ENCODE assay signal across 10 cellular contexts in the genomic region with DNA sequence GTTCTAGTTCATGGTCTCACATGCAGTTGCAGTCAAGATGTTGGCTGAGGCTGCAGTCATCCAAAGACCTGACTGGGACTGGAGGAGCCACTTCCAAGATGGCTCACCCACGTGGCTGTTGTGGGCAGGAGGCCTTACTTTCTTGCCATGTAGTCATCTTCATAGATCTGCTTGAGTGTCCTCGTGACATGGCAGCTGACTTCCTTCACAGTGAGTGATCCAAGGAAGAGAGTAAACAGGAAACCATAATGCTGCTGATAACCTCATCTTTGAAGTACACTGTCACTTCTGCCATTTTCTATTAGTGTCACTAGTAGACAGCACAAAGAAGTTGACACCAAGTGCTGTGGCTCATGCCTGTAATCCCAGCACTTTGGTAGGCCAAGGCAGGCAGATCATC. TPM values are rescaled to one million over a fixed set of nuclear protein-coding genes. Genes with fewer than 3 reads are reported as not detected.
A peak's percentile ranks its signal among the peaks of the same experiment; 100 is the strongest.
DNase-seq lines count a peak whose midpoint lies in the region; ATAC-seq, FAIRE-seq and TF ChIP-seq lines count a peak whose summit lies in the region.
"Had no signal": no experiment of that assay in that cellular context is flagged by ENCODE, and none has a peak within 500 bp of the region (broad histone marks: within the 10 kb centered on the region; RNA-seq: fewer than 3 reads in every experiment).

No MANE protein-coding gene starts in this region.

- intact Hi-C loops in HepG2 (cut with micrococcal nuclease; ENCODE audit: unreplicated experiment) (no loop called here), prostate gland (cut with DNase I) (no loop called here)

- FAIRE-seq in HepG2 (lab: Jason Lieb, UNC) = no peak
- FAIRE-seq: endometrium had no signal

- DNase-seq in HepG2 (ENCODE audit: low spot score) = no peak
- DNase-seq in Peyer's patch = peak in 2 of 3 donors; percentile 84 to 91
- peak; percentile 31 for DNase-seq in activated naive CD8-positive, alpha-beta T cell treated with anti-CD3 and anti-CD28 coated beads, Interleukin-2, amount 50 U/mL, for 24 hours
- DNase-seq in NCI-H510A treated with DMSO at 0.1 percent for 48 hours (lab: John Stamatoyannopoulos, UW) = no peak
- DNase-seq in prostate gland (ENCODE audit: low spot score) = no peak
- no peak for DNase-seq in inferior parietal cortex (ENCODE audit: extremely low spot score)
- DNase-seq in NCI-H2171 (lab: John Stamatoyannopoulos, UW) = no peak
- DNase-seq: right cardiac atrium had no signal

- H3K4me3 Mint-ChIP-seq in activated naive CD8-positive, alpha-beta T cell treated with anti-CD3 and anti-CD28 coated beads, Interleukin-2, amount 50 U/mL, for 24 hours = no peak overlapping the region

- TF ChIP-seq RAD21 in liver (IDR thresholded peaks at IDR 0.05) = no peak
- no peak for TF ChIP-seq RAD21 in HepG2 (CRISPR knock-in tag; IDR thresholded peaks at IDR 0.05)

- H3K27me3 Mint-ChIP-seq in activated naive CD8-positive, alpha-beta T cell treated with anti-CD3 and anti-CD28 coated beads, Interleukin-2, amount 50 U/mL, for 24 hours = no peaks in the 10 kb centered on the region

- H3K9me3 Mint-ChIP-seq in activated naive CD8-positive, alpha-beta T cell treated with anti-CD3 and anti-CD28 coated beads, Interleukin-2, amount 50 U/mL, for 24 hours = no peaks in the 10 kb centered on the region

- H3K4me3 ChIP-seq in liver (ENCODE audit: low read depth in 1 of 3, low read length in 3 of 3) (no peak overlapping the region), HepG2 (replicated peaks in 1 of 3; ENCODE audit: insufficient read depth in 1 of 3, low read depth in 2 of 3, low read length in 3 of 3) (no peak overlapping the region), Peyer's patch (no peak overlapping the region), prostate gland (no peak overlapping the region)

- in situ Hi-C loops in HepG2 (cut with HindIII; ENCODE audit: extremely low pct_ligation_motif_present, low pct_unique_long_range_greater_than_20kb) = no loop called here

- H3K36me3 ChIP-seq in liver (ENCODE audit: control insufficient read depth in 4 of 4, insufficient read depth in 3 of 4, low read depth in 1 of 4, low read length in 3 of 4) (no peaks in the 10 kb centered on the region), HepG2 (replicated peaks in 1 of 2; ENCODE audit: control insufficient read depth in 1 of 2, insufficient read depth in 2 of 2, low read length in 2 of 2) (no peaks in the 10 kb centered on the region), Peyer's patch (no peaks in the 10 kb centered on the region), prostate gland (no peaks in the 10 kb centered on the region)

- POLR2A ChIA-PET in HepG2 (lab: Yijun Ruan, JAX) = interaction anchor here (1.5 kb wide), 1 partner anchor 12 kb away, joined by 3 read pairs; no protein-coding TSS in a partner anchor

- 48% methylated on average over 2 of the region's 2 CpGs for WGBS in liver
- WGBS in HepG2 (ENCODE audit: low lambda C conversion rate) = no CpG with 5 or more reads among the region's 2 CpGs
- 88% methylated on average over 2 of the region's 2 CpGs for WGBS in prostate gland

- H4K20me1 ChIP-seq in HepG2 (ENCODE audit: insufficient read depth, low read length) = no peaks in the 10 kb centered on the region

- H3K27me3 ChIP-seq in liver (ENCODE audit: control insufficient read depth in 4 of 4, insufficient read depth in 4 of 4, low read length in 3 of 4) = no peaks in the 10 kb centered on the region
- H3K27me3 ChIP-seq in HepG2 (ENCODE audit: control insufficient read depth in 1 of 2, insufficient read depth in 2 of 2, low read length in 2 of 2) = no peaks in the 10 kb centered on the region
- H3K27me3 ChIP-seq in Peyer's patch = no peaks in the 10 kb centered on the region
- no peaks in the 10 kb centered on the region for H3K27me3 ChIP-seq in prostate gland (replicated peaks; ENCODE audit: insufficient read depth)

- H2AFZ ChIP-seq in HepG2 (ENCODE audit: low read length) = no peak overlapping the region

- no peak overlapping the region for H3K27ac ChIP-seq in liver (ENCODE audit: low read depth in 1 of 2, low read length in 2 of 2)
- H3K27ac ChIP-seq in HepG2 (ENCODE audit: extremely low read length, insufficient read depth, low read length) = no peak overlapping the region
- H3K27ac ChIP-seq in Peyer's patch = peak overlapping the region in 1 of 4 donors; percentile 40
- no peak overlapping the region for H3K27ac ChIP-seq in prostate gland

- TF ChIP-seq POLR2A in HepG2 (IDR thresholded peaks at IDR 0.05; ENCODE audit: insufficient read depth in 1 of 2, low read depth in 2 of 2, low read length in 2 of 2) (no peak), Peyer's patch (IDR thresholded peaks at IDR 0.05) (no peak), prostate gland (IDR thresholded peaks at IDR 0.05) (no peak)

- no peaks in the 10 kb centered on the region for H3K4me1 ChIP-seq in liver (ENCODE audit: control insufficient read depth in 4 of 4, insufficient read depth in 4 of 4, low read length in 3 of 4)
- H3K4me1 ChIP-seq in HepG2 (ENCODE audit: insufficient read depth, low read length) = peaks cover 31% of the 10 kb centered on the region
- H3K4me1 ChIP-seq in Peyer's patch = peaks cover 0 to 3% (median 1%) of the 10 kb centered on the region in 4 donors
- H3K4me1 ChIP-seq in prostate gland (replicated peaks) = no peaks in the 10 kb centered on the region

- no peak overlapping the region for H3K9ac ChIP-seq in liver (ENCODE audit: low read depth in 1 of 2, low read length in 2 of 2)
- H3K9ac ChIP-seq in HepG2 (ENCODE audit: insufficient read depth, low read depth, low read length) = no peak overlapping the region

- TF ChIP-seq CTCF in liver (IDR thresholded peaks at IDR 0.05; ENCODE audit: low read depth, low read length, missing input control) = no peak
- no peak for TF ChIP-seq CTCF in HepG2 (CRISPR knock-in tag; IDR thresholded peaks at IDR 0.05)
- TF ChIP-seq CTCF in Peyer's patch (IDR thresholded peaks at IDR 0.05) = no peak
- no peak for TF ChIP-seq CTCF in prostate gland (IDR thresholded peaks at IDR 0.05)

- no peaks in the 10 kb centered on the region for H3K9me3 ChIP-seq in liver (ENCODE audit: control insufficient read depth in 4 of 4, low read length in 3 of 4)
- no peaks in the 10 kb centered on the region for H3K9me3 ChIP-seq in HepG2 (ENCODE audit: low read length)
- no peaks in the 10 kb centered on the region for H3K9me3 ChIP-seq in Peyer's patch
- no peaks in the 10 kb centered on the region for H3K9me3 ChIP-seq in prostate gland

- no peak for ATAC-seq in HepG2
- peak; percentile 73 for ATAC-seq in activated naive CD8-positive, alpha-beta T cell treated with anti-CD3 and anti-CD28 coated beads, Interleukin-2, amount 50 U/mL, for 24 hours
- ATAC-seq: right cardiac atrium had no signal

- no peaks in the 10 kb centered on the region for H3K36me3 Mint-ChIP-seq in activated naive CD8-positive, alpha-beta T cell treated with anti-CD3 and anti-CD28 coated beads, Interleukin-2, amount 50 U/mL, for 24 hours (ENCODE audit: low read depth)

- H3K79me2 ChIP-seq in HepG2 (ENCODE audit: insufficient read depth, low read length) = no peaks in the 10 kb centered on the region

- peak overlapping the region; percentile 63 for H3K27ac Mint-ChIP-seq in activated naive CD8-positive, alpha-beta T cell treated with anti-CD3 and anti-CD28 coated beads, Interleukin-2, amount 50 U/mL, for 24 hours

- peaks cover 36% of the 10 kb centered on the region for H3K4me1 Mint-ChIP-seq in activated naive CD8-positive, alpha-beta T cell treated with anti-CD3 and anti-CD28 coated beads, Interleukin-2, amount 50 U/mL, for 24 hours

- TF ChIP-seq EP300 in HepG2 (IDR thresholded peaks at IDR 0.05; ENCODE audit: low read depth in 2 of 2, low read length in 2 of 2) (no peak), HepG2 (CRISPR knock-in tag; IDR thresholded peaks at IDR 0.05; ENCODE audit: borderline replicate concordance) (no peak)

- CTCF ChIA-PET in HepG2 (lab: Yijun Ruan, JAX; ENCODE audit: low intra/inter-chr PET ratio, low total read pairs) = no interaction called here

- no TSS peak for BruUV-seq in HepG2 (replicated peaks; lab: Mats Ljungman, UMichigan)

- H3K4me2 ChIP-seq in HepG2 (ENCODE audit: low read depth, low read length) = no peak overlapping the region

TF ChIP-seq in liver, 16 proteins besides CTCF, POLR2A, EP300 and RAD21:
- TF ChIP-seq YY1 (IDR thresholded peaks at IDR 0.05) (peak; percentile 31), JUND (IDR thresholded peaks at IDR 0.05) (no peak)

TF ChIP-seq in HepG2, 621 proteins besides CTCF, POLR2A, EP300 and RAD21 (continues in another document):
- TF ChIP-seq ZNF563 (CRISPR knock-in tag; IDR thresholded peaks at IDR 0.05) = no peak

RNA-seq across cellular contexts. Expression of gene AKIRIN2, which starts 40.1 kb away (rescaled TPM):
- total RNA-seq in liver = 10 to 100 TPM; 12.2 to 18.8 TPM
- polyA plus RNA-seq in liver = 10 to 100 TPM; 11.0 to 16.6 TPM
- 23.4 and 29.2 TPM in 2 replicates for total RNA-seq in HepG2 (2016; rRNA removed; fragmentation: Illumina TruSeq; extraction: Trizol)
- 6.7 and 8.7 TPM in 2 replicates for total RNA-seq in HepG2 (2016; cell fraction: cytosol; rRNA removed; fragmentation: Illumina TruSeq; extraction: Trizol; ENCODE audit: low read depth)
- 21.0 and 29.6 TPM in 2 replicates for total RNA-seq in HepG2 (2016; cell fraction: insoluble cytoplasmic fraction; rRNA removed; fragmentation: Illumina TruSeq; extraction: Trizol)
- total RNA-seq in HepG2 (2016; cell fraction: membrane; rRNA removed; fragmentation: Illumina TruSeq; extraction: Trizol) = 30.2 and 32.7 TPM in 2 replicates
- 28.7 and 38.1 TPM in 2 replicates for total RNA-seq in HepG2 (2016; cell fraction: nucleus; rRNA removed; fragmentation: Illumina TruSeq; extraction: Trizol)
- 15.6 and 16.0 TPM in 2 replicates for polyA plus RNA-seq in HepG2 (2011; rRNA removed)
- polyA plus RNA-seq in HepG2 (2011; cell fraction: cytosol; rRNA removed) = 8.3 and 10.7 TPM in 2 replicates
- polyA plus RNA-seq in HepG2 (2011; cell fraction: nucleus; rRNA removed) = 22.6 and 23.5 TPM in 2 replicates
- 40.3 and 44.8 TPM in 2 replicates for polyA plus RNA-seq in HepG2 (2012)
- 17.2 and 17.9 TPM in 2 replicates for polyA plus RNA-seq in HepG2 (2016; cell fraction: cytosol; fragmentation: Illumina TruSeq; extraction: Trizol; ENCODE audit: low read depth)
- 59.2 and 61.5 TPM in 2 replicates for polyA plus RNA-seq in HepG2 (2016; cell fraction: insoluble cytoplasmic fraction; fragmentation: Illumina TruSeq; extraction: Trizol; ENCODE audit: low read depth)
- polyA plus RNA-seq in HepG2 (2016; cell fraction: membrane; fragmentation: Illumina TruSeq; extraction: Trizol; ENCODE audit: low read depth) = 34.9 and 39.3 TPM in 2 replicates
- 58.6 and 63.2 TPM in 2 replicates for polyA plus RNA-seq in HepG2 (2016; cell fraction: nucleus; fragmentation: Illumina TruSeq; extraction: Trizol; ENCODE audit: insufficient read depth, low read depth)
- 7.8 and 15.7 TPM in 2 replicates for polyA minus RNA-seq in HepG2 (2011; rRNA and poly(A)+ RNA removed; ENCODE audit: low replicate concordance)
- 25.7 and 27.7 TPM in 2 replicates for polyA minus RNA-seq in HepG2 (2011; cell fraction: cytosol; rRNA and poly(A)+ RNA removed)
- polyA minus RNA-seq in HepG2 (2011; cell fraction: nucleus; rRNA and poly(A)+ RNA removed) = 40.0 and 50.9 TPM in 2 replicates
- total RNA-seq in Peyer's patch = 10 to 100 TPM; 24.6 to 38.2 (median 28.3) TPM
- 10 to 100 TPM; 28.4 to 44.1 TPM for total RNA-seq in prostate gland

Comparison
In these comparisons a context has a peak if more than half of its experiments do, and no peak if none do; other contexts are left out.
1. DNase-seq: peak in Peyer's patch (2 of 3) and activated naive CD8-positive, alpha-beta T cell treated with anti-CD3 and anti-CD28 coated beads, Interleukin-2, amount 50 U/mL, for 24 hours (single experiment); none in HepG2 (single experiment), NCI-H510A treated with DMSO at 0.1 percent for 48 hours (single experiment), prostate gland (single experiment), inferior parietal cortex (single experiment) and NCI-H2171 (single experiment).